In the genomic region with DNA sequence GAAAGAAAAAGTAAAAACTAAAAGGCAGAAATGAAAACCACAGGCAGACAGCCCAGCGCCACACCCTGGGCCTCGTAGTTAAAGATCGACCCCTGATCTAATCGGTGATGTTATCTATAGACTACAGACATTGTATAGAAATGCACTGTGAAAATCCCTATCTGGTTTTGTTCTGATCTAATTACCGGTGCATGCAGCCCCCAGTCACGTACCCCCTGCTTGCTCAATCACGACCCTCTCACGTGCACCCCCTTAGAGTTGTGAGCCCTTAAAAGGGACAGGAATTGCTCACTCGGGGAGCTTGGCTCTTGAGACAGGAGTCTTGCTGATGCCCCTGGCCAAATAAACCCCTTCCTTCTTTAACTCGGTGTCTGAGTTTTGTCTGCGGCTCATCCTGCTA, we compare ENCODE assay signal across 2 cellular contexts.
TF ChIP-seq lines count a peak whose summit lies in the region.

No MANE protein-coding gene starts in this region.

TF ChIP-seq in SK-N-SH, 30 proteins besides CTCF, POLR2A, EP300 and RAD21:
- TF ChIP-seq GATA2 (CRISPR knock-in tag; IDR thresholded peaks at IDR 0.05): peak; percentile 14; the same call in 1 of the 2 replicates

TF ChIP-seq in GM12878, 131 proteins besides CTCF, POLR2A, EP300 and RAD21:
- TF ChIP-seq SKIL (IDR thresholded peaks at IDR 0.05; ENCODE audit: low read depth, poor library complexity, severe bottlenecking): peak; percentile 57
- TF ChIP-seq EED (IDR thresholded peaks at IDR 0.05; ENCODE audit: low read depth): 0 out of 2 replicates have a peak, but pooled peaks have one; percentile 17
- peak; percentile 34; the same call in 1 of the 2 replicates for TF ChIP-seq RUNX3 (IDR thresholded peaks at IDR 0.05; ENCODE audit: low read length)
- TF ChIP-seq RAD51 (IDR thresholded peaks at IDR 0.05): 0 out of 2 replicates have a peak, but pooled peaks have one; percentile 16
- TF ChIP-seq MTA2 (IDR thresholded peaks at IDR 0.05; ENCODE audit: low read depth): peak; percentile 53
- peak in 1 of 2 experiments; percentile 25; a peak in 1 of 4 replicates for TF ChIP-seq IKZF2 (IDR thresholded peaks at IDR 0.05)
- peak; percentile 49 for TF ChIP-seq ATF7 (IDR thresholded peaks at IDR 0.05; ENCODE audit: low read depth)
- TF ChIP-seq BHLHE40 (IDR thresholded peaks at IDR 0.05; ENCODE audit: borderline replicate concordance in 1 of 2, low read depth in 2 of 2, low read length in 1 of 2): peak; percentile 71 to 94; a peak in 3 of 4 replicates
- TF ChIP-seq RELB (IDR thresholded peaks at IDR 0.05; ENCODE audit: low read depth): 0 out of 2 replicates have a peak, but pooled peaks have one; percentile 16
- peak; percentile 59; the same call in 1 of the 2 replicates for TF ChIP-seq ZNF687 (IDR thresholded peaks at IDR 0.05)
